10 cellular contexts compared by ENCODE assay signal in genomic region chr5:179142434-179143198, GRCh38.
A peak's percentile ranks its signal among the peaks of the same experiment; 100 is the strongest.
DNase-seq lines count a peak whose midpoint lies in the region; ATAC-seq and TF ChIP-seq lines count a peak whose summit lies in the region.
"Had no signal": no experiment of that assay in that cellular context is flagged by ENCODE, and none has a peak within 500 bp of the region (broad histone marks: within the 10 kb centered on the region; RNA-seq: fewer than 3 reads in every experiment).

No MANE protein-coding gene starts in this region.

- no peaks in the 10 kb centered on the region for H3K9me3 ChIP-seq in right lobe of liver
- H3K9me3 ChIP-seq: thyroid gland had no signal

- peaks cover 36% of the 10 kb centered on the region for H3K4me1 Mint-ChIP-seq in activated naive CD8-positive, alpha-beta T cell treated with anti-CD3 and anti-CD28 coated beads, Interleukin-2, amount 50 U/mL, for 24 hours

- intact Hi-C loops in right lobe of liver (cut with DNase I) (no loop called here), head of caudate nucleus (cut with DNase I) (no loop called here)

- no peaks in the 10 kb centered on the region for H3K4me1 ChIP-seq in right lobe of liver
- H3K4me1 ChIP-seq: thyroid gland had no signal

- peak; percentile 69 for DNase-seq in AG10803 (ENCODE audit: low read depth)
- DNase-seq in HS-5 (ENCODE audit: low read depth) = peak; percentile 81
- no peak for DNase-seq in activated naive CD8-positive, alpha-beta T cell treated with anti-CD3 and anti-CD28 coated beads, Interleukin-2, amount 50 U/mL, for 24 hours
- DNase-seq in right lobe of liver = no peak
- DNase-seq in T1000 (lab: John Stamatoyannopoulos, UW) = no peak
- DNase-seq in epidermal melanocyte (ENCODE audit: insufficient read length, low spot score) = no peak
- no peak for DNase-seq in head of caudate nucleus
- DNase-seq in NCI-H1092 treated with DMSO at 0.1 percent for 48 hours (lab: John Stamatoyannopoulos, UW) = no peak
- DNase-seq: NCI-H2227 treated with DMSO at 0.1 percent for 48 hours had no signal

- 46% methylated on average over 3 of the region's 3 CpGs for WGBS in right lobe of liver (ENCODE audit: insufficient coverage, low coverage, low lambda C conversion rate, missing lambda C conversion rate)

- H3K4me3 Mint-ChIP-seq in activated naive CD8-positive, alpha-beta T cell treated with anti-CD3 and anti-CD28 coated beads, Interleukin-2, amount 50 U/mL, for 24 hours = no peak overlapping the region

- H3K27me3 ChIP-seq in right lobe of liver = no peaks in the 10 kb centered on the region
- H3K27me3 ChIP-seq: thyroid gland had no signal

- peaks cover 4% of the 10 kb centered on the region for H3K36me3 Mint-ChIP-seq in activated naive CD8-positive, alpha-beta T cell treated with anti-CD3 and anti-CD28 coated beads, Interleukin-2, amount 50 U/mL, for 24 hours (ENCODE audit: low read depth)

- H3K4me3 ChIP-seq in AG10803 (ENCODE audit: low read length) (no peak overlapping the region), right lobe of liver (no peak overlapping the region)
- H3K4me3 ChIP-seq: thyroid gland had no signal

- H3K36me3 ChIP-seq in right lobe of liver = no peaks in the 10 kb centered on the region
- H3K36me3 ChIP-seq: thyroid gland had no signal

- no peak for TF ChIP-seq POLR2A in right lobe of liver (IDR thresholded peaks at IDR 0.05)

- peak; percentile 82 for ATAC-seq in activated naive CD8-positive, alpha-beta T cell treated with anti-CD3 and anti-CD28 coated beads, Interleukin-2, amount 50 U/mL, for 24 hours
- peak; percentile 46 to 75 (median 65) for ATAC-seq in right lobe of liver

- H3K9me3 Mint-ChIP-seq in activated naive CD8-positive, alpha-beta T cell treated with anti-CD3 and anti-CD28 coated beads, Interleukin-2, amount 50 U/mL, for 24 hours = peaks cover 7% of the 10 kb centered on the region

- no peaks in the 10 kb centered on the region for H3K27me3 Mint-ChIP-seq in activated naive CD8-positive, alpha-beta T cell treated with anti-CD3 and anti-CD28 coated beads, Interleukin-2, amount 50 U/mL, for 24 hours

- peak overlapping the region; percentile 85 for H3K27ac Mint-ChIP-seq in activated naive CD8-positive, alpha-beta T cell treated with anti-CD3 and anti-CD28 coated beads, Interleukin-2, amount 50 U/mL, for 24 hours

- peak overlapping the region in 2 of 3 donors; percentile 29 to 65 for H3K27ac ChIP-seq in right lobe of liver
- H3K27ac ChIP-seq: thyroid gland had no signal

- TF ChIP-seq CTCF in AG10803 (conservative IDR thresholded peaks at IDR 0.05; ENCODE audit: low read length) (no peak), right lobe of liver (IDR thresholded peaks at IDR 0.05) (no peak)

Comparison
In these comparisons a context has a peak if more than half of its experiments do, and no peak if none do; other contexts are left out.
1. DNase-seq: peak in AG10803 (single experiment) and HS-5 (single experiment); none in activated naive CD8-positive, alpha-beta T cell treated with anti-CD3 and anti-CD28 coated beads, Interleukin-2, amount 50 U/mL, for 24 hours (single experiment), right lobe of liver (0 of 3), T1000 (single experiment), epidermal melanocyte (single experiment), head of caudate nucleus (0 of 42) and NCI-H1092 treated with DMSO at 0.1 percent for 48 hours (single experiment).